ENCODE assay signal across 11 cellular contexts in the genomic region with DNA sequence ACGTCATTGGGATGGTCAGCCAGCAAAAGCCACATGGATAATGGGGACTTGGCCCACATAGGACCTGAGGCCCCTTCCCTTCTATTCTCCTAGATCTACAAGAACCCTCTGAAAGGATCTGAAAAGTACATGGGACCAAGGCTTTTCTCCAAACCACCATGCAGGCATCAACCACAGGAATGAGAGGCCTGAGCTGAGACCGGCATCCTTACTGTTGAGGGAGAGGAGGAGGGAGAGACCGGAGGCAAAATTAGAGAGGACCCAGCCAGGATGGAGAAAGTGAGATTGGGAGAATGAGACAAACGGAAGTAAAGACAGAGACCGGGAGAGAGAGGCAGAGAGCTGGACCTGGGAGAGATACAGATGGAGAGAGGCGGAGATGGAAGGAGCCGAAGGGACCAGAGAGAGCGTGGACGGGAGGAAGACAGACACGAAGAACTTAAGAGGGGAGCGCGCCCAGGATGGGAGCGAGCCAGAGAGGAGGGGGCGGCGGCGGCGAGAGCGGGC.
DNase-seq lines count a peak whose midpoint lies in the region; ATAC-seq and TF ChIP-seq lines count a peak whose summit lies in the region.
"Had no signal": no experiment of that assay in that cellular context is flagged by ENCODE, and none has a peak within 500 bp of the region (broad histone marks: within the 10 kb centered on the region; RNA-seq: fewer than 3 reads in every experiment).

No MANE protein-coding gene starts in this region.

- H3K4me3 ChIP-seq in CD4-positive, alpha-beta memory T cell (ENCODE audit: low read length in 2 of 2), result no peak overlapping the region
- peak overlapping the region; percentile 27; the same call in 1 of the 2 replicates for H3K4me3 ChIP-seq in HEK293 (ENCODE audit: low read depth, low read length)
- H3K4me3 ChIP-seq: ascending aorta had no signal

- peaks cover 0 to 3% (median 0%) of the 10 kb centered on the region in 8 donors for H3K9me3 Mint-ChIP-seq in CD4-positive, alpha-beta memory T cell
- no peaks in the 10 kb centered on the region for H3K9me3 Mint-ChIP-seq in effector memory CD8-positive, alpha-beta T cell
- H3K9me3 Mint-ChIP-seq in neural crest cell, result no peaks in the 10 kb centered on the region
- H3K9me3 Mint-ChIP-seq in Calu3 (ENCODE audit: low read depth, unreplicated experiment), result peaks cover 3% of the 10 kb centered on the region
- H3K9me3 Mint-ChIP-seq: natural killer cell had no signal

- no peaks in the 10 kb centered on the region for H3K36me3 Mint-ChIP-seq in CD4-positive, alpha-beta memory T cell
- H3K36me3 Mint-ChIP-seq in effector memory CD8-positive, alpha-beta T cell (ENCODE audit: insufficient read depth), result no peaks in the 10 kb centered on the region
- H3K36me3 Mint-ChIP-seq in neural crest cell (ENCODE audit: low read depth) (no peaks in the 10 kb centered on the region), Calu3 (ENCODE audit: insufficient read depth, unreplicated experiment) (no peaks in the 10 kb centered on the region)
- H3K36me3 Mint-ChIP-seq: natural killer cell had no signal

- H3K4me1 ChIP-seq in CD4-positive, alpha-beta memory T cell (ENCODE audit: insufficient read depth, low read length), result no peaks in the 10 kb centered on the region
- H3K4me1 ChIP-seq in HEK293 (ENCODE audit: control insufficient read depth, insufficient read depth, low read length), result no peaks in the 10 kb centered on the region
- H3K4me1 ChIP-seq: ascending aorta had no signal

- peak overlapping the region in 1 of 7 donors; percentile 69 for H3K27ac Mint-ChIP-seq in CD4-positive, alpha-beta memory T cell
- no peak overlapping the region for H3K27ac Mint-ChIP-seq in effector memory CD8-positive, alpha-beta T cell
- H3K27ac Mint-ChIP-seq in neural crest cell (ENCODE audit: unreplicated experiment), result no peak overlapping the region
- no peak overlapping the region for H3K27ac Mint-ChIP-seq in Calu3 (ENCODE audit: unreplicated experiment)
- H3K27ac Mint-ChIP-seq: natural killer cell had no signal

- no peaks in the 10 kb centered on the region for H3K36me3 ChIP-seq in CD4-positive, alpha-beta memory T cell (ENCODE audit: insufficient read depth, low read length)
- H3K36me3 ChIP-seq in HEK293 (ENCODE audit: control insufficient read depth in 2 of 2, insufficient read depth in 1 of 2, low read length in 2 of 2), result no peaks in the 10 kb centered on the region
- H3K36me3 ChIP-seq: ascending aorta had no signal

- H3K4me3 Mint-ChIP-seq in CD4-positive, alpha-beta memory T cell, result peak overlapping the region in 5 of 8 donors; percentile 18 to 47 (median 33)
- peak overlapping the region; percentile 49 to 56 for H3K4me3 Mint-ChIP-seq in effector memory CD8-positive, alpha-beta T cell
- H3K4me3 Mint-ChIP-seq in neural crest cell (peak overlapping the region; percentile 63), Calu3 (ENCODE audit: low read depth, unreplicated experiment) (no peak overlapping the region)
- H3K4me3 Mint-ChIP-seq: natural killer cell had no signal

- in situ Hi-C loops in GM13977 (cut with MboI; ENCODE audit: low pct_unique_long_range_greater_than_20kb, low sequenced_read_pairs, unreplicated experiment), result no loop called here

- H3K27me3 ChIP-seq in CD4-positive, alpha-beta memory T cell (ENCODE audit: insufficient read depth, low read length), result peaks cover 10% of the 10 kb centered on the region
- H3K27me3 ChIP-seq: ascending aorta had no signal

- no peak overlapping the region for H3K27ac ChIP-seq in CD4-positive, alpha-beta memory T cell (ENCODE audit: low read depth, low read length)
- no peak overlapping the region for H3K27ac ChIP-seq in HEK293 (ENCODE audit: extremely low read depth, low read depth, low read length)
- H3K27ac ChIP-seq: ascending aorta had no signal

- no peak for DNase-seq in CD4-positive, alpha-beta memory T cell
- DNase-seq in effector memory CD8-positive, alpha-beta T cell, result no peak
- DNase-seq in neural crest cell (ENCODE audit: low read depth, low spot score) (no peak), Calu3 (no peak), GM13977 (ENCODE audit: low spot score) (no peak), NCI-H1105 (lab: John Stamatoyannopoulos, UW) (no peak)
- DNase-seq: activated CD4-positive, alpha-beta T cell treated with anti-CD3 and anti-CD28 coated beads, Interleukin-2, amount 50 U/mL, for 48 hours; natural killer cell had no signal

- ATAC-seq in effector memory CD8-positive, alpha-beta T cell (replicated peaks), result no peak
- ATAC-seq in HG03520 (IDR thresholded peaks at IDR 0.05; ENCODE audit: unreplicated experiment), result no peak
- ATAC-seq: natural killer cell had no signal

- POLR2A ChIA-PET in CD4-positive, alpha-beta memory T cell (lab: Charles Lee; ENCODE audit: partially characterized antibody), result interaction anchor here (0.6 kb wide), 1 partner anchor 37 kb away, joined by 3 read pairs; no protein-coding TSS in a partner anchor
- POLR2A ChIA-PET in HEK293 (lab: Yijun Ruan, JAX), result no interaction called here

- H3K9me3 ChIP-seq in CD4-positive, alpha-beta memory T cell (ENCODE audit: control insufficient read depth in 1 of 2, low read length in 2 of 2), result no peaks in the 10 kb centered on the region
- no peaks in the 10 kb centered on the region for H3K9me3 ChIP-seq in HEK293 (ENCODE audit: control insufficient read depth, insufficient read depth, low read depth, low read length)
- H3K9me3 ChIP-seq: ascending aorta had no signal

- TF ChIP-seq CTCF in HEK293 (tag by site-specific recombination; IDR thresholded peaks at IDR 0.05), result no peak
- no peak for TF ChIP-seq CTCF in neural crest cell (conservative IDR thresholded peaks at IDR 0.05)
- no peak for TF ChIP-seq CTCF in Calu3 (IDR thresholded peaks at IDR 0.05; ENCODE audit: unreplicated experiment)
- TF ChIP-seq CTCF in GM13977 (IDR thresholded peaks at IDR 0.05; ENCODE audit: extremely low read depth, insufficient read depth, missing control alignments), result no peak

- no TSS peak for BruUV-seq in Calu3 (replicated peaks; lab: Mats Ljungman, UMichigan)

- CTCF ChIA-PET in CD4-positive, alpha-beta memory T cell (lab: Charles Lee; ENCODE audit: partially characterized antibody), result no interaction called here
- CTCF ChIA-PET in HEK293 (lab: Yijun Ruan, JAX), result interaction anchor here (1.2 to 5.1 kb wide), 2 partner anchors 9 to 77 kb away, joined by 4 to 20 read pairs; no protein-coding TSS in a partner anchor
- CTCF ChIA-PET in Calu3 (lab: Charles Lee), result no interaction called here

- intact Hi-C loops in CD4-positive, alpha-beta memory T cell (cut with micrococcal nuclease), result no loop called here
- intact Hi-C loops in Calu3 (cut with micrococcal nuclease; ENCODE audit: unreplicated experiment), result no loop called here

- peaks cover 2 to 10% (median 5%) of the 10 kb centered on the region in 4 donors for H3K4me1 Mint-ChIP-seq in CD4-positive, alpha-beta memory T cell
- H3K4me1 Mint-ChIP-seq in effector memory CD8-positive, alpha-beta T cell (ENCODE audit: low read depth in 2 of 2), result peaks cover 6 to 7% of the 10 kb centered on the region in 2 donors
- H3K4me1 Mint-ChIP-seq in neural crest cell (peaks cover 25% of the 10 kb centered on the region), Calu3 (ENCODE audit: low read depth, unreplicated experiment) (no peaks in the 10 kb centered on the region)

- peaks cover 27 to 39% of the 10 kb centered on the region in 2 donors for H3K27me3 Mint-ChIP-seq in CD4-positive, alpha-beta memory T cell
- H3K27me3 Mint-ChIP-seq in effector memory CD8-positive, alpha-beta T cell, result peaks cover 37 to 80% of the 10 kb centered on the region in 2 donors
- peaks cover 40% of the 10 kb centered on the region for H3K27me3 Mint-ChIP-seq in neural crest cell (ENCODE audit: low read depth)
- H3K27me3 Mint-ChIP-seq in Calu3 (ENCODE audit: unreplicated experiment), result peaks cover 95% of the 10 kb centered on the region

TF ChIP-seq in HEK293, 187 proteins besides CTCF, POLR2A, EP300 and RAD21 (continues in another document):
- no peak for TF ChIP-seq GLI4 (tag by site-specific recombination; IDR thresholded peaks at IDR 0.05)
- TF ChIP-seq ZNF202 (tag by site-specific recombination; IDR thresholded peaks at IDR 0.05; ENCODE audit: borderline replicate concordance), result no peak
- TF ChIP-seq ZFHX2 (tag by site-specific recombination; conservative IDR thresholded peaks at IDR 0.05), result no peak; the same call in 1 of the 2 replicates
- TF ChIP-seq ZNF335 (tag by site-specific recombination; conservative IDR thresholded peaks at IDR 0.05), result peak; percentile 62
- TF ChIP-seq, protein P1, sequence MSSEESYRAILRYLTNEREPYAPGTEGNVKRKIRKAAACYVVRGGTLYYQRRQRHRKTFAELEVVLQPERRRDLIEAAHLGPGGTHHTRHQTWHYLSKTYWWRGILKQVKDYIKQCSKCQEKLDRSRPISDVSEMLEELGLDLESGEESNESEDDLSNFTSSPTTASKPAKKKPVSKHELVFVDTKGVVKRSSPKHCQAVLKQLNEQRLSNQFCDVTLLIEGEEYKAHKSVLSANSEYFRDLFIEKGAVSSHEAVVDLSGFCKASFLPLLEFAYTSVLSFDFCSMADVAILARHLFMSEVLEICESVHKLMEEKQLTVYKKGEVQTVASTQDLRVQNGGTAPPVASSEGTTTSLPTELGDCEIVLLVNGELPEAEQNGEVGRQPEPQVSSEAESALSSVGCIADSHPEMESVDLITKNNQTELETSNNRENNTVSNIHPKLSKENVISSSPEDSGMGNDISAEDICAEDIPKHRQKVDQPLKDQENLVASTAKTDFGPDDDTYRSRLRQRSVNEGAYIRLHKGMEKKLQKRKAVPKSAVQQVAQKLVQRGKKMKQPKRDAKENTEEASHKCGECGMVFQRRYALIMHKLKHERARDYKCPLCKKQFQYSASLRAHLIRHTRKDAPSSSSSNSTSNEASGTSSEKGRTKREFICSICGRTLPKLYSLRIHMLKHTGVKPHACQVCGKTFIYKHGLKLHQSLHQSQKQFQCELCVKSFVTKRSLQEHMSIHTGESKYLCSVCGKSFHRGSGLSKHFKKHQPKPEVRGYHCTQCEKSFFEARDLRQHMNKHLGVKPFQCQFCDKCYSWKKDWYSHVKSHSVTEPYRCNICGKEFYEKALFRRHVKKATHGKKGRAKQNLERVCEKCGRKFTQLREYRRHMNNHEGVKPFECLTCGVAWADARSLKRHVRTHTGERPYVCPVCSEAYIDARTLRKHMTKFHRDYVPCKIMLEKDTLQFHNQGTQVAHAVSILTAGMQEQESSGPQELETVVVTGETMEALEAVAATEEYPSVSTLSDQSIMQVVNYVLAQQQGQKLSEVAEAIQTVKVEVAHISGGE (tag by site-specific recombination; conservative IDR thresholded peaks at IDR 0.05; ENCODE audit: low read depth), result 0 out of 2 replicates have a peak, but pooled peaks have one; percentile 24
- TF ChIP-seq ZNF549 (tag by site-specific recombination; IDR thresholded peaks at IDR 0.05), result no peak
- no peak for TF ChIP-seq ZNF394 (tag by site-specific recombination; IDR thresholded peaks at IDR 0.05; ENCODE audit: borderline replicate concordance)
- TF ChIP-seq ZNF366 (tag by site-specific recombination; conservative IDR thresholded peaks at IDR 0.05), result peak; percentile 75
- peak; percentile 46; the same call in 1 of the 2 replicates for TF ChIP-seq ZNF777 (tag by site-specific recombination; IDR thresholded peaks at IDR 0.05; ENCODE audit: borderline replicate concordance)
- no peak for TF ChIP-seq ZNF132 (tag by site-specific recombination; IDR thresholded peaks at IDR 0.05; ENCODE audit: borderline replicate concordance)
- TF ChIP-seq ZBTB17 (tag by site-specific recombination; IDR thresholded peaks at IDR 0.05), result peak; percentile 55
